In the genomic region with DNA sequence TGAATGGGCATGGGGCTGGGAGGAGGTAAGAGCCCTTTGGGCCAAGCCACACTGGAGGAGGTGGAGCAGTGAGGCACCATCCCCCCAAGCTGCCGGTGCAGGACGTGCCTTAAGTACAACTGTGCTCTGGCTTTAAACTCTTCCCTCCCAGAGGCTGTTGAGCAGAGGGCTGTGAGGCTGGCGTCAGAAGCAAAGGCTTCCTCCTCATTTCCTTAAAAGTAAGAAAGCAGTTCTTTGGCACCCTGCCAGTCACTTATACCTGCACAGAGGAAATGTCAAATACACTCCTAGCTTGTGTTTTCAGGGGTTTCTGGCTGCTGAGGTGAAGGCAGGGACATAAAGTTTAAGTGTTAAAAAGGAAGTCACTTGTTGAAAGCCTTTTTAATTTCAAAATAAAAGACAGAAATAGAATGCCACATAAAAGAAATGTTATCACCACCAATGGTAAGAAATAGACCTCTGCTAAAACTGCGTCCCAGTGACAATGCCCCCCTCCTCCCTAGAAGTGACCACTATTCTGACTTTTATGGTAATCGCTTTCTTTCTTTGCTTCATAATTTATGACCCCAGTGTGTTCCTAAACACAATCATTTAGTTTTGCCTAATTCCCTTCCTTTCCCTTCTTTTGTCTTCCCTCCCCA, we compare ENCODE assay signal across 9 cellular contexts. TPM values are rescaled to one million over a fixed set of nuclear protein-coding genes. Genes with fewer than 3 reads are reported as not detected.
A peak's percentile ranks its signal among the peaks of the same experiment; 100 is the strongest.
DNase-seq lines count a peak whose midpoint lies in the region; ATAC-seq and TF ChIP-seq lines count a peak whose summit lies in the region.
"Had no signal": no experiment of that assay in that cellular context is flagged by ENCODE, and none has a peak within 500 bp of the region (broad histone marks: within the 10 kb centered on the region; RNA-seq: fewer than 3 reads in every experiment).

No MANE protein-coding gene starts in this region.

- peak overlapping the region; percentile 28; the same call in 1 of the 2 replicates for H2AFZ ChIP-seq in Loucy (ENCODE audit: low read length)

- peak overlapping the region; percentile 70 for H3K9ac ChIP-seq in Loucy (ENCODE audit: low read depth, low read length, poor library complexity, severe bottlenecking)

- H3K9me3 Mint-ChIP-seq in CD4-positive, CD25-positive, alpha-beta regulatory T cell, result no peaks in the 10 kb centered on the region
- no peaks in the 10 kb centered on the region for H3K9me3 Mint-ChIP-seq in activated naive CD4-positive, alpha-beta T cell treated with anti-CD3 and anti-CD28 coated beads for 36 hours

- DNase-seq in CD4-positive, CD25-positive, alpha-beta regulatory T cell, result peak in 2 of 3 donors; percentile 55 to 84
- peak; percentile 76 for DNase-seq in activated naive CD4-positive, alpha-beta T cell treated with anti-CD3 and anti-CD28 coated beads for 36 hours
- no peak for DNase-seq in lower lobe of right lung
- peak in 1 of 2 donors; percentile 54 for DNase-seq in aorta
- no peak for DNase-seq in activated effector memory CD4-positive, alpha-beta T cell treated with Interleukin-2 at 50 U/mL for 16 hours
- DNase-seq in GM13977 (ENCODE audit: low spot score), result no peak
- DNase-seq in SHP77 treated with DMSO at 0.1 percent for 48 hours (lab: John Stamatoyannopoulos, UW), result no peak

- ATAC-seq in CD4-positive, CD25-positive, alpha-beta regulatory T cell (ENCODE audit: low read depth in 2 of 2), result peak; percentile 56 to 66
- ATAC-seq in lower lobe of right lung (peak; percentile 62 to 75), aorta (ENCODE audit: low FRiP score) (peak; percentile 80)

- H3K79me2 ChIP-seq in Loucy (ENCODE audit: insufficient read depth, low read length), result no peaks in the 10 kb centered on the region

- H4K20me1 ChIP-seq in Loucy (ENCODE audit: insufficient read depth, low read length, poor library complexity, severe bottlenecking), result no peaks in the 10 kb centered on the region

- TF ChIP-seq CTCF in Loucy (conservative IDR thresholded peaks at IDR 0.05; ENCODE audit: low read length) (no peak), lower lobe of right lung (IDR thresholded peaks at IDR 0.05) (no peak), GM13977 (IDR thresholded peaks at IDR 0.05; ENCODE audit: extremely low read depth, insufficient read depth, missing control alignments) (no peak)

- no peaks in the 10 kb centered on the region for H3K36me3 ChIP-seq in CD4-positive, CD25-positive, alpha-beta regulatory T cell (ENCODE audit: control insufficient read depth, insufficient read depth, low read length)
- H3K36me3 ChIP-seq in Loucy (ENCODE audit: insufficient read depth, low read length) (no peaks in the 10 kb centered on the region), lower lobe of right lung (no peaks in the 10 kb centered on the region), aorta (ENCODE audit: control insufficient read depth in 1 of 2, insufficient read depth in 2 of 2, low read length in 1 of 2) (no peaks in the 10 kb centered on the region)

- intact Hi-C loops in activated naive CD4-positive, alpha-beta T cell treated with anti-CD3 and anti-CD28 coated beads for 36 hours (cut with micrococcal nuclease), result loop anchor here (2.0 kb wide), 1 partner anchor 24 kb away; no protein-coding TSS in a partner anchor
- intact Hi-C loops in lower lobe of right lung (cut with DNase I), result no loop called here
- intact Hi-C loops in aorta (cut with DNase I), result loop anchor here in 1 of 2 donors (5.0 kb wide), 1 partner anchor 37 kb away; no protein-coding TSS in a partner anchor

- H3F3A ChIP-seq in Loucy (ENCODE audit: low read depth), result peaks cover 9% of the 10 kb centered on the region; the same call in 1 of the 2 replicates

- no peak overlapping the region for H3K4me3 ChIP-seq in CD4-positive, CD25-positive, alpha-beta regulatory T cell (ENCODE audit: low read depth, low read length)
- H3K4me3 ChIP-seq in Loucy (ENCODE audit: low read length, poor library complexity, severe bottlenecking) (peak overlapping the region; percentile 53), lower lobe of right lung (no peak overlapping the region), aorta (ENCODE audit: low read length in 2 of 2) (no peak overlapping the region)

- H3K27me3 ChIP-seq in CD4-positive, CD25-positive, alpha-beta regulatory T cell (ENCODE audit: control insufficient read depth, insufficient read depth, low read length), result no peaks in the 10 kb centered on the region
- H3K27me3 ChIP-seq in Loucy (ENCODE audit: insufficient read depth, low read length, poor library complexity, severe bottlenecking) (no peaks in the 10 kb centered on the region), lower lobe of right lung (ENCODE audit: low read depth) (no peaks in the 10 kb centered on the region), aorta (ENCODE audit: control insufficient read depth in 1 of 2, insufficient read depth in 2 of 2, low read length in 1 of 2) (no peaks in the 10 kb centered on the region)

- no peaks in the 10 kb centered on the region for H3K4me1 ChIP-seq in CD4-positive, CD25-positive, alpha-beta regulatory T cell (ENCODE audit: control insufficient read depth, insufficient read depth, low read length, poor library complexity, severe bottlenecking)
- H3K4me1 ChIP-seq in Loucy (ENCODE audit: insufficient read depth, low read length, poor library complexity, severe bottlenecking) (peaks cover 29% of the 10 kb centered on the region), lower lobe of right lung (peaks cover 15% of the 10 kb centered on the region), aorta (ENCODE audit: control insufficient read depth in 1 of 2, insufficient read depth in 2 of 2, low read length in 2 of 2) (peaks cover 0 to 2% of the 10 kb centered on the region in 2 donors)

- CTCF ChIA-PET in activated naive CD4-positive, alpha-beta T cell treated with anti-CD3 and anti-CD28 coated beads for 36 hours (lab: Charles Lee), result interaction anchor here (0.6 to 1.1 kb wide), 2 partner anchors 10 to 379 kb away, joined by 3 to 4 read pairs; no protein-coding TSS in a partner anchor

- H3K27me3 Mint-ChIP-seq in CD4-positive, CD25-positive, alpha-beta regulatory T cell, result peaks cover 4% of the 10 kb centered on the region
- H3K27me3 Mint-ChIP-seq in activated naive CD4-positive, alpha-beta T cell treated with anti-CD3 and anti-CD28 coated beads for 36 hours (ENCODE audit: low read depth), result no peaks in the 10 kb centered on the region

- in situ Hi-C loops in GM13977 (cut with MboI; ENCODE audit: low pct_unique_long_range_greater_than_20kb, low sequenced_read_pairs, unreplicated experiment), result loop anchor here (25.0 kb wide), 1 partner anchor 257 kb away; a partner anchor contains a TSS

- peak overlapping the region in 1 of 3 donors; percentile 11 for H3K27ac Mint-ChIP-seq in CD4-positive, CD25-positive, alpha-beta regulatory T cell
- H3K27ac Mint-ChIP-seq in activated naive CD4-positive, alpha-beta T cell treated with anti-CD3 and anti-CD28 coated beads for 36 hours, result peak overlapping the region; percentile 10

- peak overlapping the region; percentile 75 for H3K4me2 ChIP-seq in Loucy (ENCODE audit: low read depth, low read length, poor library complexity, severe bottlenecking)

- no peak overlapping the region for H3K27ac ChIP-seq in CD4-positive, CD25-positive, alpha-beta regulatory T cell (ENCODE audit: insufficient read depth, low read length, poor library complexity, severe bottlenecking)
- H3K27ac ChIP-seq in lower lobe of right lung, result no peak overlapping the region
- H3K27ac ChIP-seq in aorta (ENCODE audit: low read depth in 1 of 2, low read length in 2 of 2), result peak overlapping the region in 1 of 2 donors; percentile 11

- peak overlapping the region in 1 of 4 donors; percentile 22 for H3K4me3 Mint-ChIP-seq in CD4-positive, CD25-positive, alpha-beta regulatory T cell
- H3K4me3 Mint-ChIP-seq in activated naive CD4-positive, alpha-beta T cell treated with anti-CD3 and anti-CD28 coated beads for 36 hours, result no peak overlapping the region

- no peaks in the 10 kb centered on the region for H3K9me3 ChIP-seq in CD4-positive, CD25-positive, alpha-beta regulatory T cell (ENCODE audit: control insufficient read depth in 2 of 2, low read length in 2 of 2)
- H3K9me3 ChIP-seq in Loucy (ENCODE audit: insufficient read depth, low read depth, low read length) (no peaks in the 10 kb centered on the region), lower lobe of right lung (no peaks in the 10 kb centered on the region), aorta (ENCODE audit: control insufficient read depth, low read length) (no peaks in the 10 kb centered on the region)

- no peaks in the 10 kb centered on the region for H3K36me3 Mint-ChIP-seq in CD4-positive, CD25-positive, alpha-beta regulatory T cell
- H3K36me3 Mint-ChIP-seq in activated naive CD4-positive, alpha-beta T cell treated with anti-CD3 and anti-CD28 coated beads for 36 hours (ENCODE audit: low read depth), result no peaks in the 10 kb centered on the region

- H3K9me2 ChIP-seq in Loucy (replicated peaks; ENCODE audit: low read depth, low read length), result no peaks in the 10 kb centered on the region

- WGBS in aorta, 2 donors, result 12 to 16% methylated on average over 5 of the region's 5 CpGs

- H3K4me1 Mint-ChIP-seq in CD4-positive, CD25-positive, alpha-beta regulatory T cell, result peaks cover 0 to 22% (median 4%) of the 10 kb centered on the region in 4 donors
- peaks cover 19% of the 10 kb centered on the region for H3K4me1 Mint-ChIP-seq in activated naive CD4-positive, alpha-beta T cell treated with anti-CD3 and anti-CD28 coated beads for 36 hours (ENCODE audit: low read depth)

RNA-seq across cellular contexts. Expression of a gene that starts 33.0 kb away (rescaled TPM):
- total RNA-seq in CD4-positive, CD25-positive, alpha-beta regulatory T cell, result not detected
- polyA plus RNA-seq in CD4-positive, CD25-positive, alpha-beta regulatory T cell, result not detected
- total RNA-seq in activated naive CD4-positive, alpha-beta T cell treated with anti-CD3 and anti-CD28 coated beads for 36 hours, result under 1 TPM in 1 of 2 experiments, not detected in 1; 0.05 TPM
- total RNA-seq in lower lobe of right lung (24.9 TPM), aorta (under 1 TPM; 0.90 to 0.91 TPM)
- polyA plus RNA-seq in aorta, result 1 to 10 TPM; 1.0 to 1.2 TPM
- total RNA-seq: T-helper 2 cell treated with Interferon-gamma antibody and Interleukin-4, amounts not matched to agents 100 ng/mL and 5 ng/mL, for 36 hours had no signal

Comparison
In these comparisons a context has a peak if more than half of its experiments do, and no peak if none do; other contexts are left out.
1. DNase-seq: peak in CD4-positive, CD25-positive, alpha-beta regulatory T cell (2 of 3) and activated naive CD4-positive, alpha-beta T cell treated with anti-CD3 and anti-CD28 coated beads for 36 hours (single experiment); none in lower lobe of right lung (single experiment), activated effector memory CD4-positive, alpha-beta T cell treated with Interleukin-2 at 50 U/mL for 16 hours (single experiment), GM13977 (single experiment) and SHP77 treated with DMSO at 0.1 percent for 48 hours (single experiment).
2. RNA of a gene that starts 33.0 kb away (total RNA-seq): 24.9 TPM in lower lobe of right lung (single experiment); 0.90 to 0.91 TPM in aorta, 0.05 TPM in activated naive CD4-positive, alpha-beta T cell treated with anti-CD3 and anti-CD28 coated beads for 36 hours and not detected in CD4-positive, CD25-positive, alpha-beta regulatory T cell (single experiment); every median in the first group is over 10 times any median in the second.
3. Peak in every context shown above with its lines, with median percentiles within 50 percentile points of each other: ATAC-seq.